In genomic region chr5:81429363-81429762, GRCh38 we compare ENCODE assay signal across 24 cellular contexts. TPM values are rescaled to one million over a fixed set of nuclear protein-coding genes. Genes with fewer than 3 reads are reported as not detected.
"Had no signal": no experiment of that assay in that cellular context is flagged by ENCODE, and none has a peak within 500 bp of the region (broad histone marks: within the 10 kb centered on the region; RNA-seq: fewer than 3 reads in every experiment).

No MANE protein-coding gene starts in this region.

- DNase-seq: effector memory CD8-positive, alpha-beta T cell; gastrocnemius medialis; immature natural killer cell; kidney; left cardiac atrium; left ventricle myocardium superior; midbrain; naive B cell; sigmoid colon; stimulated activated CD4-positive, alpha-beta T cell treated with anti-CD3 and anti-CD28 coated beads, Interleukin-2, amount 100 ng/mL, for 24 hours; stimulated activated CD4-positive, alpha-beta T cell treated with anti-CD3 and anti-CD28 coated beads, Interleukin-4, amount 100 ng/mL, for 4 hours; stimulated activated naive B cell treated with anti-CD40 and anti-IgM and Interleukin-4, amounts not matched to agents 10 μg/mL and 1 μg/mL and 100 μg/mL, for 72 hours; stimulated activated naive CD8-positive, alpha-beta T cell treated with anti-CD3 and anti-CD28 coated beads, Interleukin-15, amount 100 ng/mL, for 72 hours; testis; upper lobe of right lung had no signal

- H3K27ac ChIP-seq: neutrophil, right atrium auricular region, sigmoid colon, skin epidermis, testis, upper lobe of right lung had no signal

- H3K9me3 Mint-ChIP-seq: dendritic cell treated with granulocyte-macrophage colony-stimulating factor and Interleukin-4, amounts not matched to agents 40 ng/mL and 50 ng/mL, for 4 days; effector memory CD8-positive, alpha-beta T cell; immature natural killer cell; naive B cell; stimulated activated naive B cell treated with anti-CD40 and anti-IgM and Interleukin-4, amounts not matched to agents 10 μg/mL and 1 μg/mL and 100 μg/mL, for 72 hours; stimulated activated naive CD8-positive, alpha-beta T cell treated with anti-CD3 and anti-CD28 coated beads, Interleukin-15, amount 100 ng/mL, for 72 hours had no signal

- H3K4me3 ChIP-seq: gastrocnemius medialis, lung, right atrium auricular region, sigmoid colon, skin epidermis, testis, tibial nerve, upper lobe of right lung had no signal

- H3K9me3 ChIP-seq: gastrocnemius medialis, neutrophil, right atrium auricular region, sigmoid colon, testis, tibial nerve, upper lobe of right lung had no signal

- H3K27me3 Mint-ChIP-seq: dendritic cell treated with granulocyte-macrophage colony-stimulating factor and Interleukin-4, amounts not matched to agents 40 ng/mL and 50 ng/mL, for 4 days; effector memory CD8-positive, alpha-beta T cell; naive B cell; stimulated activated naive B cell treated with anti-CD40 and anti-IgM and Interleukin-4, amounts not matched to agents 10 μg/mL and 1 μg/mL and 100 μg/mL, for 72 hours; stimulated activated naive CD8-positive, alpha-beta T cell treated with anti-CD3 and anti-CD28 coated beads, Interleukin-15, amount 100 ng/mL, for 72 hours had no signal

- H3K36me3 ChIP-seq: gastrocnemius medialis, neutrophil, right atrium auricular region, sigmoid colon, upper lobe of right lung had no signal

- H3K4me3 Mint-ChIP-seq: dendritic cell treated with granulocyte-macrophage colony-stimulating factor and Interleukin-4, amounts not matched to agents 40 ng/mL and 50 ng/mL, for 4 days; effector memory CD8-positive, alpha-beta T cell; immature natural killer cell; naive B cell; stimulated activated naive B cell treated with anti-CD40 and anti-IgM and Interleukin-4, amounts not matched to agents 10 μg/mL and 1 μg/mL and 100 μg/mL, for 72 hours; stimulated activated naive CD8-positive, alpha-beta T cell treated with anti-CD3 and anti-CD28 coated beads, Interleukin-15, amount 100 ng/mL, for 72 hours had no signal

- H3K27me3 ChIP-seq: gastrocnemius medialis, neutrophil, right atrium auricular region, sigmoid colon, testis, tibial nerve, upper lobe of right lung had no signal

- H3K27ac Mint-ChIP-seq: dendritic cell treated with granulocyte-macrophage colony-stimulating factor and Interleukin-4, amounts not matched to agents 40 ng/mL and 50 ng/mL, for 4 days; effector memory CD8-positive, alpha-beta T cell; immature natural killer cell had no signal

- ATAC-seq: effector memory CD8-positive, alpha-beta T cell; gastrocnemius medialis; left cardiac atrium; left ventricle myocardium superior; stimulated activated naive B cell treated with anti-CD40 and anti-IgM and Interleukin-4, amounts not matched to agents 10 μg/mL and 1 μg/mL and 100 μg/mL, for 72 hours; stimulated activated naive CD8-positive, alpha-beta T cell treated with anti-CD3 and anti-CD28 coated beads, Interleukin-15, amount 100 ng/mL, for 72 hours; upper lobe of right lung had no signal

RNA-seq across cellular contexts. Expression of gene ACOT12, which starts 35.4 kb away (rescaled TPM):
- total RNA-seq: kidney, left cardiac atrium, left ventricle myocardium superior, lung, osteoblast, right atrium auricular region, subcutaneous adipose tissue, upper lobe of right lung had no signal
- polyA plus RNA-seq: esophagus, immature natural killer cell, lung had no signal
